In genomic region chr15:75023194-75024101, GRCh38 we compare ENCODE assay signal across 8 cellular contexts. TPM values are rescaled to one million over a fixed set of nuclear protein-coding genes. Genes with fewer than 3 reads are reported as not detected.
DNase-seq lines count a peak whose midpoint lies in the region; TF ChIP-seq lines count a peak whose summit lies in the region.

TSS of gene PPCDC (plus strand) at chr15:75023590. CDS start at chr15:75028319, 4,729 bp downstream.

- DNase-seq in GF-D8 (lab: John Stamatoyannopoulos, UW) (peak; percentile 87), HFF-Myc (ENCODE audit: extremely low read depth, low read depth) (peak; percentile 91), NAMALWA (ENCODE audit: low spot score) (peak; percentile 97), SK-N-DZ (ENCODE audit: low spot score) (peak; percentile 97), foreskin melanocyte (peak; percentile 93), neuronal stem cell (ENCODE audit: low spot score) (peak; percentile 94)
- DNase-seq in activated naive CD4-positive, alpha-beta T cell treated with anti-CD3 and anti-CD28 coated beads for 36 hours, result peak; percentile 98

- peak within 1 kb of the TSS; percentile 99 for H3K18ac ChIP-seq in neuronal stem cell (ENCODE audit: low read length)

- H2BK15ac ChIP-seq in neuronal stem cell (ENCODE audit: low read length), result peak within 1 kb of the TSS; percentile 34

- H3K23ac ChIP-seq in neuronal stem cell (ENCODE audit: low read depth, low read length, poor library complexity), result peak within 1 kb of the TSS; percentile 94

- H3K4me1 ChIP-seq in neuronal stem cell (ENCODE audit: control insufficient read depth in 2 of 2, insufficient read depth in 1 of 2, low read depth in 1 of 2, low read length in 2 of 2), result peaks cover 2 to 4% of the 10 kb centered on the region in 2 donors

- no CpG with 5 or more reads among the region's 47 CpGs for WGBS in neuronal stem cell (ENCODE audit: extremely low coverage in 2 of 2, insufficient read length in 2 of 2, insufficient replicate concordance in 1 of 2), 2 donors

- no peaks in the 10 kb centered on the region for H3K27me3 ChIP-seq in neuronal stem cell (ENCODE audit: control insufficient read depth in 3 of 3, insufficient read depth in 3 of 3, low read depth in 1 of 3, low read length in 3 of 3)

- H3K14ac ChIP-seq in neuronal stem cell (ENCODE audit: low read length), result peak within 1 kb of the TSS; percentile 92

- peak within 1 kb of the TSS; percentile 52 for H4K8ac ChIP-seq in neuronal stem cell (ENCODE audit: low read depth, low read length)

- no peak within 1 kb of the TSS for H3K4ac ChIP-seq in neuronal stem cell (ENCODE audit: low read length)

- H3K4me3 ChIP-seq in HFF-Myc (replicated peaks; ENCODE audit: low read depth, low read length) (peak within 1 kb of the TSS; percentile 79), neuronal stem cell (ENCODE audit: low read length in 2 of 2) (peak within 1 kb of the TSS; percentile 87 to 92)

- peak within 1 kb of the TSS; percentile 93 for H2AFZ ChIP-seq in neuronal stem cell (ENCODE audit: low read length)

- no peak within 1 kb of the TSS for H2BK5ac ChIP-seq in neuronal stem cell (ENCODE audit: low read length)

- no peaks in the 10 kb centered on the region for H3K79me1 ChIP-seq in neuronal stem cell (ENCODE audit: low read depth, low read length)

- CTCF ChIA-PET in activated naive CD4-positive, alpha-beta T cell treated with anti-CD3 and anti-CD28 coated beads for 36 hours (lab: Charles Lee), result interaction anchor here (0.6 to 1.5 kb wide), 8 partner anchors 35 to 699 kb away, joined by 3 to 9 read pairs (median 3); partner anchors contain the start of gene C15orf39

- peaks cover 16% of the 10 kb centered on the region for H3K4me1 Mint-ChIP-seq in activated naive CD4-positive, alpha-beta T cell treated with anti-CD3 and anti-CD28 coated beads for 36 hours (ENCODE audit: low read depth)

- no peak within 1 kb of the TSS for H2BK120ac ChIP-seq in neuronal stem cell (ENCODE audit: low read depth, low read length)

- intact Hi-C loops in activated naive CD4-positive, alpha-beta T cell treated with anti-CD3 and anti-CD28 coated beads for 36 hours (cut with micrococcal nuclease), result loop anchor here (1.0 to 5.0 kb wide), 6 partner anchors 67 to 616 kb away; partner anchors contain the start of genes COX5A and RPP25

- H3K36me3 ChIP-seq in neuronal stem cell (replicated peaks in 1 of 2; ENCODE audit: control insufficient read depth in 2 of 2, insufficient read depth in 2 of 2, low read length in 2 of 2), result peaks cover 6 to 34% of the 10 kb centered on the region in 2 donors

- H3K36me3 Mint-ChIP-seq in activated naive CD4-positive, alpha-beta T cell treated with anti-CD3 and anti-CD28 coated beads for 36 hours (ENCODE audit: low read depth), result peaks cover 3% of the 10 kb centered on the region

- no peak for TF ChIP-seq CTCF in HFF-Myc (IDR thresholded peaks at IDR 0.05; ENCODE audit: low read depth, low read length, missing control alignments)
- no peak for TF ChIP-seq CTCF in subcutaneous adipose tissue (IDR thresholded peaks at IDR 0.05; ENCODE audit: low read depth)

- peak within 1 kb of the TSS; percentile 90 for H3K4me3 Mint-ChIP-seq in activated naive CD4-positive, alpha-beta T cell treated with anti-CD3 and anti-CD28 coated beads for 36 hours

- peak within 1 kb of the TSS; percentile 90 for H3K27ac Mint-ChIP-seq in activated naive CD4-positive, alpha-beta T cell treated with anti-CD3 and anti-CD28 coated beads for 36 hours

- H3K9ac ChIP-seq in neuronal stem cell (ENCODE audit: low read depth, low read length, poor library complexity), result peak within 1 kb of the TSS; percentile 100

- H3K9me3 Mint-ChIP-seq in activated naive CD4-positive, alpha-beta T cell treated with anti-CD3 and anti-CD28 coated beads for 36 hours, result no peaks in the 10 kb centered on the region

- H3K4me2 ChIP-seq in neuronal stem cell (ENCODE audit: insufficient read depth, low read length, poor library complexity, severe bottlenecking), result peak within 1 kb of the TSS; percentile 56

- no peaks in the 10 kb centered on the region for H3K9me3 ChIP-seq in neuronal stem cell (replicated peaks in 1 of 2; ENCODE audit: control insufficient read depth in 2 of 2, insufficient read depth in 1 of 2, low read depth in 1 of 2, low read length in 2 of 2)

- H3K27me3 Mint-ChIP-seq in activated naive CD4-positive, alpha-beta T cell treated with anti-CD3 and anti-CD28 coated beads for 36 hours (ENCODE audit: low read depth), result no peaks in the 10 kb centered on the region

- H4K91ac ChIP-seq in neuronal stem cell (ENCODE audit: low read depth, low read length, poor library complexity), result no peak within 1 kb of the TSS

- H3K27ac ChIP-seq in neuronal stem cell (replicated peaks; ENCODE audit: low read length), result no peak within 1 kb of the TSS

- H2AK5ac ChIP-seq in neuronal stem cell (ENCODE audit: low read depth, low read length), result peak within 1 kb of the TSS; percentile 33

- peak within 1 kb of the TSS; percentile 77 for H2BK12ac ChIP-seq in neuronal stem cell (ENCODE audit: low read length)

RNA-seq across cellular contexts. Expression of gene PPCDC, which starts in this region (rescaled TPM):
- 20.4 and 33.5 TPM in 2 replicates for polyA plus RNA-seq in SK-N-DZ (2014; cell fraction: cytosol; rRNA removed)
- 23.3 and 50.7 TPM in 2 replicates for polyA plus RNA-seq in SK-N-DZ (2014; cell fraction: nucleus; rRNA removed)
- total RNA-seq in activated naive CD4-positive, alpha-beta T cell treated with anti-CD3 and anti-CD28 coated beads for 36 hours, result 10 to 100 TPM; 17.5 to 18.0 TPM
- 6.1 TPM for polyA plus RNA-seq in neuronal stem cell (2013, experiment 1 of 2)
- 6.0 TPM for polyA plus RNA-seq in neuronal stem cell (2013, experiment 2 of 2)
- total RNA-seq in subcutaneous adipose tissue, result 10 to 100 TPM; 10.5 to 20.2 (median 14.5) TPM
